9 cellular contexts compared by ENCODE assay signal in genomic region chr10:59709472-59710125, GRCh38. TPM values are rescaled to one million over a fixed set of nuclear protein-coding genes. Genes with fewer than 3 reads are reported as not detected.
DNase-seq lines count a peak whose midpoint lies in the region; ATAC-seq, FAIRE-seq and TF ChIP-seq lines count a peak whose summit lies in the region.
"Had no signal": no experiment of that assay in that cellular context is flagged by ENCODE, and none has a peak within 500 bp of the region (broad histone marks: within the 10 kb centered on the region; RNA-seq: fewer than 3 reads in every experiment).

Gene SLC16A9, minus strand, starts transcription at chr10:59709850. Its CDS starts 25,559 bp downstream, at chr10:59684291.

- RAD21 ChIA-PET in GM12878 (lab: Charles Lee; ENCODE audit: unreplicated experiment), result no interaction called here

- no peak for TF ChIP-seq RAD21 in GM12878 (IDR thresholded peaks at IDR 0.05; ENCODE audit: insufficient read depth, low read depth, low read length)

- H3K9ac ChIP-seq in PC-3 (ENCODE audit: low read length) (peak within 1 kb of the TSS; percentile 87), GM12878 (ENCODE audit: control insufficient read depth, insufficient read depth, low read length) (peak within 1 kb of the TSS; percentile 47), iPS-18a (ENCODE audit: low read length) (peak within 1 kb of the TSS; percentile 93), skeletal muscle satellite cell (ENCODE audit: low read depth, low read length) (peak within 1 kb of the TSS; percentile 62)

- SMC1A ChIA-PET in GM12878 (lab: Charles Lee; ENCODE audit: uncharacterized antibody, unreplicated experiment), result no interaction called here

- TF ChIP-seq EP300 in GM12878 (IDR thresholded peaks at IDR 0.05; ENCODE audit: borderline replicate concordance in 1 of 2, control insufficient read depth in 1 of 2, low read depth in 2 of 2, low read length in 2 of 2), result no peak

- no peaks in the 10 kb centered on the region for H4K20me1 ChIP-seq in DOHH2 (ENCODE audit: control insufficient read depth, insufficient read depth, low read depth, low read length)
- H4K20me1 ChIP-seq in PC-3 (ENCODE audit: low read length), result no peaks in the 10 kb centered on the region
- no peaks in the 10 kb centered on the region for H4K20me1 ChIP-seq in GM12878 (ENCODE audit: control insufficient read depth, insufficient read depth)

- H3K36me3 ChIP-seq in DOHH2 (ENCODE audit: control insufficient read depth, low read length), result no peaks in the 10 kb centered on the region
- no peaks in the 10 kb centered on the region for H3K36me3 ChIP-seq in PC-3 (ENCODE audit: low read depth, low read length)
- no peaks in the 10 kb centered on the region for H3K36me3 ChIP-seq in GM12878 (ENCODE audit: control insufficient read depth in 2 of 2, insufficient read depth in 2 of 2, low read length in 1 of 2)
- H3K36me3 ChIP-seq in iPS-18a (ENCODE audit: control insufficient read depth, low read depth, low read length), result no peaks in the 10 kb centered on the region
- no peaks in the 10 kb centered on the region for H3K36me3 ChIP-seq in skeletal muscle satellite cell (ENCODE audit: insufficient read depth, low read length)
- H3K36me3 ChIP-seq in CD8-positive, alpha-beta memory T cell (ENCODE audit: insufficient read depth, low read length), result no peaks in the 10 kb centered on the region

- BruUV-seq in PC-3 (replicated peaks; lab: Mats Ljungman, UMichigan), result no TSS peak
- BruUV-seq in GM12878 (replicated peaks; lab: Mats Ljungman, UMichigan), result no TSS peak

- intact Hi-C loops in PC-3 (cut with micrococcal nuclease), result loop anchor here (1.0 to 5.0 kb wide), 5 partner anchors 27 to 198 kb away; partner anchors contain the start of gene CCDC6
- intact Hi-C loops in GM12878 (cut with micrococcal nuclease; ENCODE audit: unreplicated experiment), result no loop called here

- no peak for FAIRE-seq in GM12878 (lab: Jason Lieb, UNC)

- H2AFZ ChIP-seq in PC-3 (ENCODE audit: low read length) (peak within 1 kb of the TSS; percentile 92), GM12878 (ENCODE audit: control insufficient read depth, low read depth, low read length) (peak within 1 kb of the TSS; percentile 74)

- ATAC-seq in GM19395 (IDR thresholded peaks at IDR 0.05; ENCODE audit: unreplicated experiment), result peak; percentile 89
- peak; percentile 93 for ATAC-seq in HG03432 (IDR thresholded peaks at IDR 0.05; ENCODE audit: unreplicated experiment)
- peak; percentile 82 for ATAC-seq in PC-3
- peak; percentile 89 for ATAC-seq in GM12878

- H3K4me2 ChIP-seq in DOHH2 (ENCODE audit: low read length) (peak within 1 kb of the TSS; percentile 90), PC-3 (ENCODE audit: low read length) (peak within 1 kb of the TSS; percentile 92), GM12878 (ENCODE audit: control insufficient read depth, insufficient read depth) (peak within 1 kb of the TSS; percentile 83), skeletal muscle satellite cell (ENCODE audit: low read length) (peak within 1 kb of the TSS; percentile 91)

- H3K27me3 Mint-ChIP-seq in CD8-positive, alpha-beta memory T cell, result peaks cover 28 to 72% of the 10 kb centered on the region in 2 donors

- peak within 1 kb of the TSS; percentile 75 for H3K4me3 ChIP-seq in DOHH2 (ENCODE audit: low read length)
- H3K4me3 ChIP-seq in PC-3 (ENCODE audit: low read length), result peak within 1 kb of the TSS; percentile 85
- H3K4me3 ChIP-seq in GM12878, result peak within 1 kb of the TSS; percentile 71
- peak within 1 kb of the TSS; percentile 86 for H3K4me3 ChIP-seq in iPS-18a (ENCODE audit: low read length)
- H3K4me3 ChIP-seq in skeletal muscle satellite cell (ENCODE audit: low read length), result peak within 1 kb of the TSS; percentile 74
- no peak within 1 kb of the TSS for H3K4me3 ChIP-seq in CD8-positive, alpha-beta memory T cell (ENCODE audit: low read length)

- DNase-seq in PC-3 (peak; percentile 83), GM12878 (ENCODE audit: low read depth, low spot score) (peak; percentile 8)
- no peak for DNase-seq in CD8-positive, alpha-beta memory T cell

- H3K27ac Mint-ChIP-seq in CD8-positive, alpha-beta memory T cell, result no peak within 1 kb of the TSS

- H3K9me3 ChIP-seq in DOHH2 (ENCODE audit: control insufficient read depth, insufficient read depth, low read length) (no peaks in the 10 kb centered on the region), PC-3 (ENCODE audit: low read length) (no peaks in the 10 kb centered on the region), GM12878 (replicated peaks; ENCODE audit: control insufficient read depth, insufficient read depth, low read length) (no peaks in the 10 kb centered on the region), iPS-18a (ENCODE audit: control insufficient read depth, low read depth, low read length) (no peaks in the 10 kb centered on the region), skeletal muscle satellite cell (replicated peaks; ENCODE audit: low read length) (no peaks in the 10 kb centered on the region)
- no peaks in the 10 kb centered on the region for H3K9me3 ChIP-seq in CD8-positive, alpha-beta memory T cell (ENCODE audit: low read length)

- H3K4me1 Mint-ChIP-seq in CD8-positive, alpha-beta memory T cell, result no peaks in the 10 kb centered on the region

- H3F3A ChIP-seq in DOHH2 (ENCODE audit: control insufficient read depth, insufficient read depth) (peaks cover 3% of the 10 kb centered on the region; the same call in 1 of the 2 replicates), PC-3 (ENCODE audit: low read length, unreplicated experiment) (no peaks in the 10 kb centered on the region)

- H3K9me2 ChIP-seq in DOHH2 (replicated peaks; ENCODE audit: control insufficient read depth, low read length) (no peaks in the 10 kb centered on the region), PC-3 (replicated peaks; ENCODE audit: low read length) (no peaks in the 10 kb centered on the region)

- H3K9me3 Mint-ChIP-seq in CD8-positive, alpha-beta memory T cell, result peaks cover 0 to 3% (median 0%) of the 10 kb centered on the region in 5 donors

- in situ Hi-C loops in GM12878 (cut with MboI), result no loop called here

- H3K4me1 ChIP-seq in DOHH2 (ENCODE audit: control insufficient read depth, low read length) (peaks cover 16% of the 10 kb centered on the region), PC-3 (ENCODE audit: insufficient read depth, low read length) (peaks cover 27% of the 10 kb centered on the region), GM12878 (ENCODE audit: control insufficient read depth, insufficient read depth, low read length) (no peaks in the 10 kb centered on the region; the same call in 1 of the 2 replicates), iPS-18a (ENCODE audit: control insufficient read depth, low read depth, low read length) (peaks cover 22% of the 10 kb centered on the region), skeletal muscle satellite cell (ENCODE audit: control insufficient read depth, insufficient read depth, low read length) (peaks cover 9% of the 10 kb centered on the region)
- no peaks in the 10 kb centered on the region for H3K4me1 ChIP-seq in CD8-positive, alpha-beta memory T cell (ENCODE audit: insufficient read depth, low read length)

- H3K4me3 Mint-ChIP-seq in CD8-positive, alpha-beta memory T cell, result peak within 1 kb of the TSS in 2 of 7 donors; percentile 26 to 67

- H3K27ac ChIP-seq in DOHH2 (ENCODE audit: low read depth, low read length) (no peak within 1 kb of the TSS), PC-3 (ENCODE audit: low read length) (peak within 1 kb of the TSS; percentile 43), GM12878 (ENCODE audit: control insufficient read depth, insufficient read depth) (no peak within 1 kb of the TSS), iPS-18a (ENCODE audit: low read length) (peak within 1 kb of the TSS; percentile 53)
- H3K27ac ChIP-seq in CD8-positive, alpha-beta memory T cell (ENCODE audit: low read depth, low read length), result no peak within 1 kb of the TSS

- POLR2A ChIA-PET in PC-3 (lab: Charles Lee; ENCODE audit: unreplicated experiment) (interaction anchor here (0.6 to 1.5 kb wide), 5 partner anchors 9 to 40 kb away, joined by 3 to 6 read pairs (median 4); no protein-coding TSS in a partner anchor), GM12878 (lab: Charles Lee) (no interaction called here)
- POLR2A ChIA-PET in CD8-positive, alpha-beta memory T cell (lab: Charles Lee), result no interaction called here

- no peaks in the 10 kb centered on the region for H3K79me2 ChIP-seq in DOHH2 (ENCODE audit: control insufficient read depth, low read length)
- H3K79me2 ChIP-seq in PC-3 (ENCODE audit: low read length), result peaks cover 25% of the 10 kb centered on the region
- no peaks in the 10 kb centered on the region for H3K79me2 ChIP-seq in GM12878 (ENCODE audit: control insufficient read depth, insufficient read depth, low read length)

- peaks cover 37% of the 10 kb centered on the region for H3K27me3 ChIP-seq in DOHH2 (ENCODE audit: control insufficient read depth, low read length)
- no peaks in the 10 kb centered on the region for H3K27me3 ChIP-seq in PC-3 (ENCODE audit: low read length)
- peaks cover 0 to 3% of the 10 kb centered on the region in 2 experiments; a peak in 1 of 4 replicates for H3K27me3 ChIP-seq in GM12878 (replicated peaks in 1 of 2; ENCODE audit: control insufficient read depth in 2 of 2, insufficient read depth in 2 of 2, low read length in 1 of 2)
- H3K27me3 ChIP-seq in iPS-18a (ENCODE audit: control insufficient read depth, insufficient read depth, low read length), result peaks cover 26% of the 10 kb centered on the region
- H3K27me3 ChIP-seq in skeletal muscle satellite cell (ENCODE audit: control insufficient read depth, insufficient read depth, low read length), result peaks cover 59% of the 10 kb centered on the region
- no peaks in the 10 kb centered on the region for H3K27me3 ChIP-seq in CD8-positive, alpha-beta memory T cell (ENCODE audit: insufficient read depth, low read length, poor library complexity, severe bottlenecking)

- no peaks in the 10 kb centered on the region for H3K36me3 Mint-ChIP-seq in CD8-positive, alpha-beta memory T cell

- CTCF ChIA-PET in PC-3 (lab: Charles Lee), result interaction anchor here (0.6 to 1.2 kb wide), 4 partner anchors 20 to 112 kb away, joined by 3 to 10 read pairs (median 4); no protein-coding TSS in a partner anchor
- CTCF ChIA-PET in GM12878 (lab: Yijun Ruan, JAX), result no interaction called here
- CTCF ChIA-PET in CD8-positive, alpha-beta memory T cell (lab: Charles Lee), result no interaction called here

- TF ChIP-seq CTCF in DOHH2 (IDR thresholded peaks at IDR 0.05; ENCODE audit: low read depth, low read length, poor library complexity, severe bottlenecking) (peak; percentile 54), PC-3 (conservative IDR thresholded peaks at IDR 0.05; ENCODE audit: low read depth, low read length) (peak; percentile 60), GM12878 (IDR thresholded peaks at IDR 0.05 in 2 of 3, conservative IDR thresholded peaks at IDR 0.05 in 1 of 3; ENCODE audit: control insufficient read depth in 2 of 3, extremely low read depth in 1 of 3, insufficient read depth in 1 of 3, low read depth in 3 of 3, low read length in 3 of 3) (peak; percentile 20 to 32 (median 23))

- TF ChIP-seq POLR2A in GM12878 (IDR thresholded peaks at IDR 0.05; ENCODE audit: low read depth, low read length), result 0 out of 2 replicates have a peak, but pooled peaks have one; percentile 49

- WGBS in GM12878 (ENCODE audit: insufficient coverage, insufficient replicate concordance, low lambda C conversion rate, missing lambda C conversion rate), result under 1% methylated on average over 38 of the region's 66 CpGs

RNA-seq across cellular contexts. Expression of gene SLC16A9, which starts in this region (rescaled TPM):
- 12.8 and 17.4 TPM in 2 replicates for total RNA-seq in PC-3 (2014; rRNA removed)
- 0.90 and 0.91 TPM in 2 replicates for total RNA-seq in GM12878 (2013; cell fraction: nucleolus; rRNA removed)
- 5.9 and 6.8 TPM in 2 replicates for total RNA-seq in GM12878 (2014; rRNA removed)
- total RNA-seq in GM12878 (2014; rRNA removed; fragmentation: Illumina TruSeq; extraction: Trizol), result 6.2 TPM in 2 replicates
- total RNA-seq in GM12878 (2021), result 4.8 and 4.9 TPM in 2 replicates
- 0.49 TPM for polyA plus RNA-seq in GM12878 (2011; ENCODE audit: low read depth)
- 0.81 and 0.86 TPM in 2 replicates for polyA plus RNA-seq in GM12878 (2011; rRNA removed)
- 0.28 and 0.45 TPM in 2 replicates for polyA plus RNA-seq in GM12878 (2011; cell fraction: cytosol; rRNA removed)
- 0.24 and 0.31 TPM in 2 replicates for polyA plus RNA-seq in GM12878 (2011; cell fraction: nucleus; rRNA removed)
- 0.69 and 1.4 TPM in 2 replicates for polyA plus RNA-seq in GM12878 (2012)
- polyA plus RNA-seq in GM12878 (2014; fragmentation: Illumina TruSeq; extraction: Trizol), result 5.9 and 6.6 TPM in 2 replicates
- 1 to 10 TPM; 1.5 to 1.9 TPM for polyA plus RNA-seq in GM12878 (2014; fragmentation: Nextera tagmentation; extraction: Ambion mirVana)
- polyA plus RNA-seq in GM12878 (2014; rRNA removed), result 4.3 and 4.4 TPM in 2 replicates
- 1 to 10 TPM; 3.3 to 4.2 TPM for polyA plus RNA-seq in GM12878 (2016; fragmentation: Nextera tagmentation; extraction: Ambion mirVana)
- polyA minus RNA-seq in GM12878 (2011; rRNA and poly(A)+ RNA removed), result 0.37 and 0.41 TPM in 2 replicates
- polyA minus RNA-seq in GM12878 (2011; cell fraction: cytosol; rRNA and poly(A)+ RNA removed), result not detected in 2 replicates
- polyA minus RNA-seq in GM12878 (2011; cell fraction: nucleus; rRNA and poly(A)+ RNA removed), result 0.12 TPM in 1 of 2 replicates, not detected in the other
- 1.5 and 1.8 TPM in 2 replicates for total RNA-seq in skeletal muscle satellite cell (2012; rRNA removed)
- under 1 TPM; 0.27 to 0.31 TPM for total RNA-seq in CD8-positive, alpha-beta memory T cell
- not detected for polyA plus RNA-seq in CD8-positive, alpha-beta memory T cell
- total RNA-seq: mononuclear cell had no signal

Comparison
In these comparisons a context has a peak if more than half of its experiments do, and no peak if none do; other contexts are left out.
1. H3K27ac ChIP-seq: peak in PC-3 (single experiment) and iPS-18a (single experiment); none in DOHH2 (single experiment), GM12878 (single experiment) and CD8-positive, alpha-beta memory T cell (single experiment).
2. DNase-seq: peak in PC-3 (single experiment) and GM12878 (single experiment); none in CD8-positive, alpha-beta memory T cell (0 of 5).
3. Peak in every context shown above with its lines, with median percentiles within 50 percentile points of each other: H3K4me2 ChIP-seq, CTCF ChIP-seq, ATAC-seq and H3K9ac ChIP-seq.